In genomic region chr14:34982421-34983147, GRCh38 we compare ENCODE assay signal across 8 cellular contexts. TPM values are rescaled to one million over a fixed set of nuclear protein-coding genes. Genes with fewer than 3 reads are reported as not detected.
DNase-seq lines count a peak whose midpoint lies in the region; ATAC-seq and TF ChIP-seq lines count a peak whose summit lies in the region.

SRP54 (plus strand) TSS chr14:34982992; CDS start chr14:34996710, 13,718 bp downstream.

- no peaks in the 10 kb centered on the region for H3K27me3 ChIP-seq in CD8-positive, alpha-beta memory T cell (ENCODE audit: insufficient read depth, low read length, poor library complexity, severe bottlenecking)
- H3K27me3 ChIP-seq in right lobe of liver, result no peaks in the 10 kb centered on the region

- H3K36me3 Mint-ChIP-seq in CD8-positive, alpha-beta memory T cell, result peaks cover 0 to 17% (median 0%) of the 10 kb centered on the region in 3 donors
- peaks cover 11% of the 10 kb centered on the region for H3K36me3 Mint-ChIP-seq in activated CD4-positive, alpha-beta memory T cell treated with anti-CD3 and anti-CD28 coated beads for 36 hours

- no peaks in the 10 kb centered on the region for H3K9me3 Mint-ChIP-seq in CD8-positive, alpha-beta memory T cell
- H3K9me3 Mint-ChIP-seq in activated CD4-positive, alpha-beta memory T cell treated with anti-CD3 and anti-CD28 coated beads for 36 hours, result no peaks in the 10 kb centered on the region

- H3K9me3 ChIP-seq in CD8-positive, alpha-beta memory T cell (ENCODE audit: low read length), result no peaks in the 10 kb centered on the region
- H3K9me3 ChIP-seq in right lobe of liver, result no peaks in the 10 kb centered on the region

- peak; percentile 100 for DNase-seq in CD8-positive, alpha-beta memory T cell
- DNase-seq in HK-2 (ENCODE audit: unreplicated experiment) (peak; percentile 98), NCI-H82 treated with DMSO at 0.1 percent for 48 hours (lab: John Stamatoyannopoulos, UW; ENCODE audit: unreplicated experiment) (peak; percentile 93), ecto neural progenitor cell (ENCODE audit: low spot score) (peak; percentile 99), right lobe of liver (peak; percentile 100)
- DNase-seq in activated CD4-positive, alpha-beta memory T cell treated with anti-CD3 and anti-CD28 coated beads for 36 hours, result peak; percentile 100
- peak; percentile 99 to 100 for DNase-seq in stimulated activated CD4-positive, alpha-beta T cell treated with anti-CD3 and anti-CD28 coated beads, Interleukin-4, amount 100 ng/mL, for 4 hours

- H3K4me1 ChIP-seq in CD8-positive, alpha-beta memory T cell (ENCODE audit: insufficient read depth, low read length), result peaks cover 43% of the 10 kb centered on the region
- H3K4me1 ChIP-seq in right lobe of liver, result peaks cover 0 to 29% (median 5%) of the 10 kb centered on the region in 4 donors

- TF ChIP-seq POLR2A in right lobe of liver (IDR thresholded peaks at IDR 0.05), result peak; percentile 96

- H3K4me3 ChIP-seq in CD8-positive, alpha-beta memory T cell (ENCODE audit: low read length), result peak within 1 kb of the TSS; percentile 99
- peak within 1 kb of the TSS; percentile 72 to 94 (median 83) for H3K4me3 ChIP-seq in right lobe of liver

- intact Hi-C loops in activated CD4-positive, alpha-beta memory T cell treated with anti-CD3 and anti-CD28 coated beads for 36 hours (cut with micrococcal nuclease), result loop anchor here (1.0 to 10.0 kb wide), 12 partner anchors 14 to 844 kb away; partner anchors contain the start of genes BRMS1L, CFL2, FAM177A1 and NFKBIA
- intact Hi-C loops in right lobe of liver (cut with DNase I), result no loop called here

- CTCF ChIA-PET in CD8-positive, alpha-beta memory T cell (lab: Charles Lee), result interaction anchor here (1.1 to 2.4 kb wide), 8 partner anchors 15 to 139 kb away, joined by 4 to 9 read pairs (median 6); partner anchors contain the start of genes BAZ1A, FAM177A1 and PPP2R3C
- CTCF ChIA-PET in activated CD4-positive, alpha-beta memory T cell treated with anti-CD3 and anti-CD28 coated beads for 36 hours (lab: Charles Lee), result interaction anchor here (0.9 to 3.5 kb wide), 6 partner anchors 50 to 423 kb away, joined by 3 to 15 read pairs (median 4); partner anchors contain the start of genes FAM177A1 and NFKBIA

- WGBS in right lobe of liver (ENCODE audit: insufficient coverage, low coverage, low lambda C conversion rate, missing lambda C conversion rate), result under 1% methylated on average over 30 of the region's 45 CpGs

- H3K27me3 Mint-ChIP-seq in CD8-positive, alpha-beta memory T cell, result no peaks in the 10 kb centered on the region
- H3K27me3 Mint-ChIP-seq in activated CD4-positive, alpha-beta memory T cell treated with anti-CD3 and anti-CD28 coated beads for 36 hours, result no peaks in the 10 kb centered on the region

- peaks cover 11 to 19% (median 14%) of the 10 kb centered on the region in 3 donors for H3K4me1 Mint-ChIP-seq in CD8-positive, alpha-beta memory T cell
- peaks cover 23% of the 10 kb centered on the region for H3K4me1 Mint-ChIP-seq in activated CD4-positive, alpha-beta memory T cell treated with anti-CD3 and anti-CD28 coated beads for 36 hours (ENCODE audit: low read depth)

- peak within 1 kb of the TSS; percentile 98 for H3K27ac ChIP-seq in CD8-positive, alpha-beta memory T cell (ENCODE audit: low read depth, low read length)
- H3K27ac ChIP-seq in right lobe of liver, result peak within 1 kb of the TSS; percentile 91 to 98 (median 93)

- ATAC-seq in GM19455 (IDR thresholded peaks at IDR 0.05; ENCODE audit: unreplicated experiment) (peak; percentile 87), right lobe of liver (peak; percentile 88 to 95 (median 90))

- POLR2A ChIA-PET in CD8-positive, alpha-beta memory T cell (lab: Charles Lee), result interaction anchor here (0.9 to 5.0 kb wide), 12 partner anchors 13 to 843 kb away, joined by 3 to 64 read pairs (median 6); partner anchors contain the start of genes BAZ1A, BRMS1L, CFL2 and FAM177A1
- POLR2A ChIA-PET in activated CD4-positive, alpha-beta memory T cell treated with anti-CD3 and anti-CD28 coated beads for 36 hours (lab: Charles Lee), result interaction anchor here (0.6 to 5.1 kb wide), 19 partner anchors 11 to 434 kb away, joined by 3 to 51 read pairs (median 5); partner anchors contain the start of genes BAZ1A, FAM177A1, NFKBIA and PPP2R3C

- no peak within 1 kb of the TSS for H3K27ac Mint-ChIP-seq in CD8-positive, alpha-beta memory T cell
- H3K27ac Mint-ChIP-seq in activated CD4-positive, alpha-beta memory T cell treated with anti-CD3 and anti-CD28 coated beads for 36 hours, result no peak within 1 kb of the TSS

- H3K36me3 ChIP-seq in CD8-positive, alpha-beta memory T cell (ENCODE audit: insufficient read depth, low read length), result no peaks in the 10 kb centered on the region
- H3K36me3 ChIP-seq in right lobe of liver, result no peaks in the 10 kb centered on the region

- peak in 1 of 4 donors; percentile 7 for TF ChIP-seq CTCF in right lobe of liver (IDR thresholded peaks at IDR 0.05)

- H3K4me3 Mint-ChIP-seq in CD8-positive, alpha-beta memory T cell, result no peak within 1 kb of the TSS
- H3K4me3 Mint-ChIP-seq in activated CD4-positive, alpha-beta memory T cell treated with anti-CD3 and anti-CD28 coated beads for 36 hours, result no peak within 1 kb of the TSS

RNA-seq across cellular contexts. Expression of gene SRP54, which starts in this region (rescaled TPM):
- total RNA-seq in CD8-positive, alpha-beta memory T cell, result 10 to 100 TPM; 76.2 to 76.5 TPM
- polyA plus RNA-seq in CD8-positive, alpha-beta memory T cell, result 34.5 TPM
- 10 to 100 TPM; 82.6 to 87.7 TPM for total RNA-seq in activated CD4-positive, alpha-beta memory T cell treated with anti-CD3 and anti-CD28 coated beads for 36 hours
- total RNA-seq in right lobe of liver, result 10 to 100 TPM; 35.1 to 46.7 (median 41.0) TPM

Comparison
In these comparisons a context has a peak if more than half of its experiments do, and no peak if none do; other contexts are left out.
1. Peak in every context shown above with its lines: DNase-seq, ATAC-seq, H3K4me3 ChIP-seq and H3K27ac ChIP-seq.